ENCODE assay signal across 1 cellular context in genomic region chr12:32399045-32399372, GRCh38.
TF ChIP-seq lines count a peak whose summit lies in the region.

No MANE protein-coding gene starts in this region.

TF ChIP-seq in SK-N-SH, 30 proteins besides CTCF, POLR2A, EP300 and RAD21 (continued from another document):
- TF ChIP-seq ZBTB33 (IDR thresholded peaks at IDR 0.05; ENCODE audit: borderline replicate concordance, low read depth) (no peak), FOXJ3 (CRISPR knock-in tag; IDR thresholded peaks at IDR 0.05) (no peak), USF1 (IDR thresholded peaks at IDR 0.05; ENCODE audit: borderline replicate concordance, low read depth) (no peak), MEF2A (IDR thresholded peaks at IDR 0.05; ENCODE audit: borderline replicate concordance, low read depth) (no peak), USF2 (IDR thresholded peaks at IDR 0.05; ENCODE audit: borderline replicate concordance, low read depth, low read length) (no peak), EZH2phosphoT487 (IDR thresholded peaks at IDR 0.05; ENCODE audit: borderline replicate concordance, low read depth) (no peak), PBX3 (IDR thresholded peaks at IDR 0.05) (no peak), TAF1 (IDR thresholded peaks at IDR 0.05; ENCODE audit: borderline replicate concordance, low read depth, low read length) (no peak), POLR2AphosphoS5 (IDR thresholded peaks at IDR 0.05; ENCODE audit: low read depth, low read length) (no peak), RCOR1 (IDR thresholded peaks at IDR 0.05; ENCODE audit: low read length) (no peak), TCF12 (IDR thresholded peaks at IDR 0.05) (no peak)
